In the genomic region with DNA sequence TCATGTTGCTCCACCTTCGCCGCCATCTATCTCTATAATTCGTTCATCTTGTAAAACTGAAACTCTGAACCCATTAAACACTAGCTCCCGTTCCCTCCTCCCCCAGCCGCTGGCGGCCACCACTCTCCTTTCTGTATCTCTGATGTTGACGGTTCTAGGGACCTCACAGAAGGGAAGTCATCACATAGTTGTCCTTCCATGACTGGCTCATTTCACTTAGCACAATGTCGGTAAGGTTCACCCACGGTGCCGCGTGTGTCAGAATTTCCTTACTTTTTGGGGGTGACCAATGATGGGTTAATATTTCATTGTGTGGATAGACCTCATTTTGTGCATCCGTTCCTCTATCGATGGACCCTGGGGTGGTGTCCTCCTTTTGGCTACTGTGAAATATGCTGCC, we compare ENCODE assay signal across 24 cellular contexts. TPM values are rescaled to one million over a fixed set of nuclear protein-coding genes. Genes with fewer than 3 reads are reported as not detected.
A peak's percentile ranks its signal among the peaks of the same experiment; 100 is the strongest.
DNase-seq lines count a peak whose midpoint lies in the region; ATAC-seq and TF ChIP-seq lines count a peak whose summit lies in the region.
"Had no signal": no experiment of that assay in that cellular context is flagged by ENCODE, and none has a peak within 500 bp of the region (broad histone marks: within the 10 kb centered on the region; RNA-seq: fewer than 3 reads in every experiment).

No MANE protein-coding gene starts in this region.

- intact Hi-C loops in sciatic nerve (cut with DNase I): no loop called here

- no peak overlapping the region for H3K4me3 Mint-ChIP-seq in T-helper 2 cell treated with Interferon-gamma antibody and Interleukin-4, amounts not matched to agents 5 μg/mL and 100 μg/mL, for 36 hours
- H3K4me3 Mint-ChIP-seq: activated T-cell treated with anti-CD3 and anti-CD28 coated beads, Interleukin-2, amount 50 U/mL, for 72 hours; central memory CD8-positive, alpha-beta T cell; GM23338 had no signal

- no peaks in the 10 kb centered on the region for H3K36me3 Mint-ChIP-seq in T-helper 2 cell treated with Interferon-gamma antibody and Interleukin-4, amounts not matched to agents 5 μg/mL and 100 μg/mL, for 36 hours (ENCODE audit: low read depth)

- POLR2A ChIA-PET in HEK293T (lab: Yijun Ruan, JAX): no interaction called here

- no peaks in the 10 kb centered on the region for H3K9me3 Mint-ChIP-seq in T-helper 2 cell treated with Interferon-gamma antibody and Interleukin-4, amounts not matched to agents 5 μg/mL and 100 μg/mL, for 36 hours
- H3K9me3 Mint-ChIP-seq: activated T-cell treated with anti-CD3 and anti-CD28 coated beads, Interleukin-2, amount 50 U/mL, for 72 hours; central memory CD8-positive, alpha-beta T cell; GM23338 had no signal

- peak; percentile 2 for DNase-seq in T-helper 2 cell treated with Interferon-gamma antibody and Interleukin-4, amounts not matched to agents 5 μg/mL and 100 μg/mL, for 36 hours (ENCODE audit: low spot score)
- no peak for DNase-seq in T-helper 2 cell
- peak; percentile 3 for DNase-seq in HEK293T (ENCODE audit: extremely low spot score)
- peak; percentile 39 for DNase-seq in ecto neural progenitor cell (ENCODE audit: low spot score)
- peak; percentile 30 for DNase-seq in sciatic nerve (ENCODE audit: low spot score)
- DNase-seq in DMS 273 (lab: John Stamatoyannopoulos, UW; ENCODE audit: unreplicated experiment): no peak
- no peak for DNase-seq in A172 (ENCODE audit: low spot score)
- DNase-seq: 8988T; activated CD4-positive, alpha-beta T cell treated with anti-CD3 and anti-CD28 coated beads, Interleukin-2, amount 50 U/mL, for 48 hours; activated CD4-positive, CD25-positive, alpha-beta regulatory T cell; activated naive CD4-positive, alpha-beta T cell treated with anti-CD3 and anti-CD28 coated beads, Interleukin-2, amount 50 U/mL, for 16 hours; activated T-cell treated with anti-CD3 and anti-CD28 coated beads, Interleukin-2, amount 50 U/mL, for 72 hours; anterior cingulate cortex; DND-41; foreskin fibroblast; NCI-H1417 treated with DMSO at 0.1 percent for 48 hours; NCI-H2107; NCI-H510A treated with DMSO at 0.1 percent for 48 hours; stimulated activated CD4-positive, alpha-beta T cell treated with anti-CD3 and anti-CD28 coated beads, Interleukin-4, amount 100 ng/mL, for 1 hour; stimulated activated naive CD8-positive, alpha-beta T cell treated with anti-CD3 and anti-CD28 coated beads, Interleukin-15, Interleukin-2, amounts not matched to agents 100 U/mL and 50 U/mL, for 24 hours; transverse colon had no signal

- peaks cover 15% of the 10 kb centered on the region for H3K27me3 Mint-ChIP-seq in T-helper 2 cell treated with Interferon-gamma antibody and Interleukin-4, amounts not matched to agents 5 μg/mL and 100 μg/mL, for 36 hours (ENCODE audit: low read depth)

- no peak overlapping the region for H3K27ac Mint-ChIP-seq in T-helper 2 cell treated with Interferon-gamma antibody and Interleukin-4, amounts not matched to agents 5 μg/mL and 100 μg/mL, for 36 hours
- H3K27ac Mint-ChIP-seq: activated T-cell treated with anti-CD3 and anti-CD28 coated beads, Interleukin-2, amount 50 U/mL, for 72 hours; GM23338 had no signal

- H3K4me1 Mint-ChIP-seq in T-helper 2 cell treated with Interferon-gamma antibody and Interleukin-4, amounts not matched to agents 5 μg/mL and 100 μg/mL, for 36 hours (ENCODE audit: low read depth): peaks cover 13% of the 10 kb centered on the region

- CTCF ChIA-PET in HEK293T (lab: Yijun Ruan, JAX): interaction anchor here (0.8 kb wide), 1 partner anchor 125 kb away, joined by 4 read pairs; no protein-coding TSS in a partner anchor

- ATAC-seq in sciatic nerve (no peak), SK-N-SH treated with all-trans-retinoic acid at 6 μM for 48 hours (no peak)
- ATAC-seq: activated T-cell treated with anti-CD3 and anti-CD28 coated beads, Interleukin-2, amount 50 U/mL, for 72 hours; GM23338; stimulated activated naive CD8-positive, alpha-beta T cell treated with anti-CD3 and anti-CD28 coated beads, Interleukin-15, Interleukin-2, amounts not matched to agents 100 U/mL and 50 U/mL, for 24 hours had no signal

TF ChIP-seq in HEK293T, 16 proteins besides CTCF, POLR2A, EP300 and RAD21:
- TF ChIP-seq ARNT (IDR thresholded peaks at IDR 0.05) (no peak), LEF1 (IDR thresholded peaks at IDR 0.05; ENCODE audit: borderline replicate concordance) (no peak), FOXM1 (IDR thresholded peaks at IDR 0.05; ENCODE audit: borderline replicate concordance) (no peak), HDGF (IDR thresholded peaks at IDR 0.05; ENCODE audit: borderline replicate concordance) (no peak), BHLHE40 (IDR thresholded peaks at IDR 0.05; ENCODE audit: borderline replicate concordance) (no peak), SP1 (IDR thresholded peaks at IDR 0.05) (no peak), ZNF384 (IDR thresholded peaks at IDR 0.05) (no peak), FOXA1 (IDR thresholded peaks at IDR 0.05) (no peak), FOXK2 (IDR thresholded peaks at IDR 0.05) (no peak), L3MBTL2 (conservative IDR thresholded peaks at IDR 0.05) (no peak), TARDBP (IDR thresholded peaks at IDR 0.05) (no peak), ELF4 (IDR thresholded peaks at IDR 0.05) (no peak), CTBP1 (IDR thresholded peaks at IDR 0.05; ENCODE audit: borderline replicate concordance) (no peak), SUZ12 (IDR thresholded peaks at IDR 0.05) (no peak), NFRKB (IDR thresholded peaks at IDR 0.05) (no peak)
- TF ChIP-seq, protein P1, sequence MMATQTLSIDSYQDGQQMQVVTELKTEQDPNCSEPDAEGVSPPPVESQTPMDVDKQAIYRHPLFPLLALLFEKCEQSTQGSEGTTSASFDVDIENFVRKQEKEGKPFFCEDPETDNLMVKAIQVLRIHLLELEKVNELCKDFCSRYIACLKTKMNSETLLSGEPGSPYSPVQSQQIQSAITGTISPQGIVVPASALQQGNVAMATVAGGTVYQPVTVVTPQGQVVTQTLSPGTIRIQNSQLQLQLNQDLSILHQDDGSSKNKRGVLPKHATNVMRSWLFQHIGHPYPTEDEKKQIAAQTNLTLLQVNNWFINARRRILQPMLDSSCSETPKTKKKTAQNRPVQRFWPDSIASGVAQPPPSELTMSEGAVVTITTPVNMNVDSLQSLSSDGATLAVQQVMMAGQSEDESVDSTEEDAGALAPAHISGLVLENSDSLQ (IDR thresholded peaks at IDR 0.05): no peak

TF ChIP-seq in SK-N-SH treated with all-trans-retinoic acid at 6 μM for 48 hours, 23 proteins besides CTCF, POLR2A, EP300 and RAD21:
- TF ChIP-seq, protein P2, sequence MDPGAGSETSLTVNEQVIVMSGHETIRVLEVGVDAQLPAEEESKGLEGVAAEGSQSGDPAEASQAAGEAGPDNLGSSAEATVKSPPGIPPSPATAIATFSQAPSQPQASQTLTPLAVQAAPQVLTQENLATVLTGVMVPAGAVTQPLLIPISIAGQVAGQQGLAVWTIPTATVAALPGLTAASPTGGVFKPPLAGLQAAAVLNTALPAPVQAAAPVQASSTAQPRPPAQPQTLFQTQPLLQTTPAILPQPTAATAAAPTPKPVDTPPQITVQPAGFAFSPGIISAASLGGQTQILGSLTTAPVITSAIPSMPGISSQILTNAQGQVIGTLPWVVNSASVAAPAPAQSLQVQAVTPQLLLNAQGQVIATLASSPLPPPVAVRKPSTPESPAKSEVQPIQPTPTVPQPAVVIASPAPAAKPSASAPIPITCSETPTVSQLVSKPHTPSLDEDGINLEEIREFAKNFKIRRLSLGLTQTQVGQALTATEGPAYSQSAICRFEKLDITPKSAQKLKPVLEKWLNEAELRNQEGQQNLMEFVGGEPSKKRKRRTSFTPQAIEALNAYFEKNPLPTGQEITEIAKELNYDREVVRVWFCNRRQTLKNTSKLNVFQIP (CRISPR knock-in tag; IDR thresholded peaks at IDR 0.05; ENCODE audit: borderline replicate concordance, low read depth): no peak
- TF ChIP-seq, protein P3, sequence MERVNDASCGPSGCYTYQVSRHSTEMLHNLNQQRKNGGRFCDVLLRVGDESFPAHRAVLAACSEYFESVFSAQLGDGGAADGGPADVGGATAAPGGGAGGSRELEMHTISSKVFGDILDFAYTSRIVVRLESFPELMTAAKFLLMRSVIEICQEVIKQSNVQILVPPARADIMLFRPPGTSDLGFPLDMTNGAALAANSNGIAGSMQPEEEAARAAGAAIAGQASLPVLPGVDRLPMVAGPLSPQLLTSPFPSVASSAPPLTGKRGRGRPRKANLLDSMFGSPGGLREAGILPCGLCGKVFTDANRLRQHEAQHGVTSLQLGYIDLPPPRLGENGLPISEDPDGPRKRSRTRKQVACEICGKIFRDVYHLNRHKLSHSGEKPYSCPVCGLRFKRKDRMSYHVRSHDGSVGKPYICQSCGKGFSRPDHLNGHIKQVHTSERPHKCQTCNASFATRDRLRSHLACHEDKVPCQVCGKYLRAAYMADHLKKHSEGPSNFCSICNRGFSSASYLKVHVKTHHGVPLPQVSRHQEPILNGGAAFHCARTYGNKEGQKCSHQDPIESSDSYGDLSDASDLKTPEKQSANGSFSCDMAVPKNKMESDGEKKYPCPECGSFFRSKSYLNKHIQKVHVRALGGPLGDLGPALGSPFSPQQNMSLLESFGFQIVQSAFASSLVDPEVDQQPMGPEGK (CRISPR knock-in tag; IDR thresholded peaks at IDR 0.05; ENCODE audit: borderline replicate concordance): no peak
- TF ChIP-seq CSDC2 (CRISPR knock-in tag; IDR thresholded peaks at IDR 0.05) (no peak), ARNTL (CRISPR knock-in tag; IDR thresholded peaks at IDR 0.05; ENCODE audit: borderline replicate concordance, low read depth) (no peak), ZNF565 (CRISPR knock-in tag; conservative IDR thresholded peaks at IDR 0.05; ENCODE audit: low read depth) (no peak), ZC3H10 (CRISPR knock-in tag; IDR thresholded peaks at IDR 0.05) (no peak)

RNA-seq across cellular contexts. Expression of a gene that starts 2.0 kb away (rescaled TPM):
- 5.9 TPM for total RNA-seq in sciatic nerve
- total RNA-seq in A172 (2014; rRNA removed; shearing (Covaris generic)): not detected in 2 replicates

Comparison
In these comparisons a context has a peak if more than half of its experiments do, and no peak if none do; other contexts are left out.
1. DNase-seq: peak in T-helper 2 cell treated with Interferon-gamma antibody and Interleukin-4, amounts not matched to agents 5 μg/mL and 100 μg/mL, for 36 hours (single experiment), HEK293T (single experiment), ecto neural progenitor cell (single experiment) and sciatic nerve (single experiment); none in T-helper 2 cell (0 of 5), DMS 273 (single experiment) and A172 (single experiment).